In the genomic region with DNA sequence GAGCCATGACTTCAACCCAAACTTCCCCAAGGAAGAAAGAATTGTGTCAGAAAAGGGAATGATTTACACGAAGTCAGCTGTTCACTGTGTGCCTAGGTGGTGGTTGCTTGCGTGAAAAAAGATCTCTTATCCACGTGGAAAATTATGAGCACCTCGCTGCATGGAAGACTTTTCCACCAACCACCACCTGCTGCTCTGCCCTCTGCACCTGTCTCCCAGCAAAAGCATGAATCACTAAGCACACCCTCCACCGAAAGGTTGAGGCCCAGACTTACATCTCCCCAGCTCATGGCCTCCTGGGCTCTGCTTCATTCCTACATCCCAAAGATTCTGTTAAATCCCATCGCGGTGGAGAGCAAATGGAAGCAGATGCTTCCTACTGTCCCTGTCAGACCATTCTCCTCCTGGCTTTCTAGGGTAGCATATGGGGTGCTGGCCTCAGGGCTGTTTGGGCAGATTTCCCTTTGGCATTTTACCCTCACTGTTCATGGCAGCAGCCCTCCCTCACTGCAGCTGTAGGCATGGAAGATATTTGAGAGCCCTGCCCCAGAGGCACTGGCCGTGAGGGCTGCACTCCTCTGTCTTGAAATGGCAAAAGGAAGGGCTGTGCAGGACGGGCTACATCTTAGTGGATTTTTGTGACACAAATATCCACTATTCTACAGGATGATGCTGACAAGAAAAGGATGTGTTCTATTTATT, we compare ENCODE assay signal across 17 cellular contexts. TPM values are rescaled to one million over a fixed set of nuclear protein-coding genes. Genes with fewer than 3 reads are reported as not detected.
DNase-seq lines count a peak whose midpoint lies in the region; ATAC-seq, FAIRE-seq and TF ChIP-seq lines count a peak whose summit lies in the region.
"Had no signal": no experiment of that assay in that cellular context is flagged by ENCODE, and none has a peak within 500 bp of the region (broad histone marks: within the 10 kb centered on the region; RNA-seq: fewer than 3 reads in every experiment).

No MANE protein-coding gene starts in this region.

- no peak overlapping the region for H3K4me3 ChIP-seq in HepG2 (replicated peaks in 1 of 3; ENCODE audit: insufficient read depth in 1 of 3, low read depth in 2 of 3, low read length in 3 of 3)
- no peak overlapping the region for H3K4me3 ChIP-seq in right lobe of liver
- no peak overlapping the region for H3K4me3 ChIP-seq in coronary artery
- H3K4me3 ChIP-seq: BLaER1 treated with 17β-estradiol and CSF1 and Interleukin-3, amounts not matched to agents 10 nM and 100 nM; GM23248 had no signal

- intact Hi-C loops in HepG2 (cut with micrococcal nuclease; ENCODE audit: unreplicated experiment) (no loop called here), right lobe of liver (cut with DNase I) (no loop called here)

- H3K27ac ChIP-seq in HepG2 (ENCODE audit: extremely low read length, insufficient read depth, low read length) (no peak overlapping the region), right lobe of liver (no peak overlapping the region), coronary artery (no peak overlapping the region)
- H3K27ac ChIP-seq: BLaER1 treated with 17β-estradiol and CSF1 and Interleukin-3, amounts not matched to agents 10 nM and 100 nM; GM23248 had no signal

- H3K9me3 ChIP-seq in HepG2 (ENCODE audit: low read length) (no peaks in the 10 kb centered on the region), right lobe of liver (no peaks in the 10 kb centered on the region)
- H3K9me3 ChIP-seq: BLaER1 treated with 17β-estradiol and CSF1 and Interleukin-3, amounts not matched to agents 10 nM and 100 nM had no signal

- H3K79me2 ChIP-seq in HepG2 (ENCODE audit: insufficient read depth, low read length): no peaks in the 10 kb centered on the region

- BruUV-seq in HepG2 (replicated peaks; lab: Mats Ljungman, UMichigan): no TSS peak

- no peaks in the 10 kb centered on the region for H4K20me1 ChIP-seq in HepG2 (ENCODE audit: insufficient read depth, low read length)
- H4K20me1 ChIP-seq: BLaER1 treated with 17β-estradiol and CSF1 and Interleukin-3, amounts not matched to agents 10 nM and 100 nM had no signal

- TF ChIP-seq POLR2A in HepG2 (IDR thresholded peaks at IDR 0.05; ENCODE audit: insufficient read depth in 1 of 2, low read depth in 2 of 2, low read length in 2 of 2) (no peak), right lobe of liver (IDR thresholded peaks at IDR 0.05) (no peak)

- H3K9ac ChIP-seq in HepG2 (ENCODE audit: insufficient read depth, low read depth, low read length): no peak overlapping the region
- H3K9ac ChIP-seq: BLaER1 treated with 17β-estradiol and CSF1 and Interleukin-3, amounts not matched to agents 10 nM and 100 nM; GM23248 had no signal

- DNase-seq in NCI-H2171 treated with DMSO at 0.1 percent for 48 hours (lab: John Stamatoyannopoulos, UW) (peak; percentile 29), NCI-H2171 (lab: John Stamatoyannopoulos, UW) (no peak), HepG2 (ENCODE audit: low spot score) (no peak), right lobe of liver (no peak), coronary artery (ENCODE audit: low spot score) (peak; percentile 55)
- DNase-seq: ACHN; CD4-positive, CD25-positive, alpha-beta regulatory T cell; DND-41; GF-D8; GM23248; IMR-90; KBM-7 had no signal

- H3K36me3 ChIP-seq in HepG2 (replicated peaks in 1 of 2; ENCODE audit: control insufficient read depth in 1 of 2, insufficient read depth in 2 of 2, low read length in 2 of 2) (no peaks in the 10 kb centered on the region), right lobe of liver (no peaks in the 10 kb centered on the region)
- H3K36me3 ChIP-seq: BLaER1 treated with 17β-estradiol and CSF1 and Interleukin-3, amounts not matched to agents 10 nM and 100 nM had no signal

- TF ChIP-seq CTCF in HepG2 (CRISPR knock-in tag; IDR thresholded peaks at IDR 0.05) (no peak), right lobe of liver (IDR thresholded peaks at IDR 0.05) (no peak), coronary artery (IDR thresholded peaks at IDR 0.05) (no peak)

- 36% methylated on average over 9 of the region's 9 CpGs for WGBS in HepG2 (ENCODE audit: low lambda C conversion rate)
- WGBS in right lobe of liver (ENCODE audit: insufficient coverage, low coverage, low lambda C conversion rate, missing lambda C conversion rate): 67% methylated on average over 8 of the region's 9 CpGs

- no peak for FAIRE-seq in HepG2 (lab: Jason Lieb, UNC)
- FAIRE-seq: H54 had no signal

- no peaks in the 10 kb centered on the region for H3K4me1 ChIP-seq in HepG2 (ENCODE audit: insufficient read depth, low read length)
- H3K4me1 ChIP-seq in right lobe of liver: no peaks in the 10 kb centered on the region

- CTCF ChIA-PET in HepG2 (lab: Yijun Ruan, JAX; ENCODE audit: low intra/inter-chr PET ratio, low total read pairs): no interaction called here

- in situ Hi-C loops in HepG2 (cut with HindIII; ENCODE audit: extremely low pct_ligation_motif_present, low pct_unique_long_range_greater_than_20kb): no loop called here

- H3K27me3 ChIP-seq in HepG2 (ENCODE audit: control insufficient read depth in 1 of 2, insufficient read depth in 2 of 2, low read length in 2 of 2) (peaks cover 0 to 2% of the 10 kb centered on the region in 2 experiments; a peak in 1 of 5 replicates), right lobe of liver (no peaks in the 10 kb centered on the region)
- H3K27me3 ChIP-seq: BLaER1 treated with 17β-estradiol and CSF1 and Interleukin-3, amounts not matched to agents 10 nM and 100 nM had no signal

- H3K4me2 ChIP-seq in HepG2 (ENCODE audit: low read depth, low read length): no peak overlapping the region
- H3K4me2 ChIP-seq: BLaER1 treated with 17β-estradiol and CSF1 and Interleukin-3, amounts not matched to agents 10 nM and 100 nM had no signal

- no peak overlapping the region for H2AFZ ChIP-seq in HepG2 (ENCODE audit: low read length)
- H2AFZ ChIP-seq: GM23248 had no signal

- POLR2A ChIA-PET in HepG2 (lab: Yijun Ruan, JAX): no interaction called here

- no peak for TF ChIP-seq RAD21 in HepG2 (CRISPR knock-in tag; IDR thresholded peaks at IDR 0.05)

- ATAC-seq in HepG2 (no peak), right lobe of liver (no peak), GM18520 (IDR thresholded peaks at IDR 0.05; ENCODE audit: unreplicated experiment) (no peak), GM18517 (IDR thresholded peaks at IDR 0.05; ENCODE audit: unreplicated experiment) (no peak)

- TF ChIP-seq EP300 in HepG2 (IDR thresholded peaks at IDR 0.05; ENCODE audit: low read depth in 2 of 2, low read length in 2 of 2) (no peak), HepG2 (CRISPR knock-in tag; IDR thresholded peaks at IDR 0.05; ENCODE audit: borderline replicate concordance) (no peak)

TF ChIP-seq in HepG2, 621 proteins besides CTCF, POLR2A, EP300 and RAD21 (continues in another document):
- TF ChIP-seq, protein P1, sequence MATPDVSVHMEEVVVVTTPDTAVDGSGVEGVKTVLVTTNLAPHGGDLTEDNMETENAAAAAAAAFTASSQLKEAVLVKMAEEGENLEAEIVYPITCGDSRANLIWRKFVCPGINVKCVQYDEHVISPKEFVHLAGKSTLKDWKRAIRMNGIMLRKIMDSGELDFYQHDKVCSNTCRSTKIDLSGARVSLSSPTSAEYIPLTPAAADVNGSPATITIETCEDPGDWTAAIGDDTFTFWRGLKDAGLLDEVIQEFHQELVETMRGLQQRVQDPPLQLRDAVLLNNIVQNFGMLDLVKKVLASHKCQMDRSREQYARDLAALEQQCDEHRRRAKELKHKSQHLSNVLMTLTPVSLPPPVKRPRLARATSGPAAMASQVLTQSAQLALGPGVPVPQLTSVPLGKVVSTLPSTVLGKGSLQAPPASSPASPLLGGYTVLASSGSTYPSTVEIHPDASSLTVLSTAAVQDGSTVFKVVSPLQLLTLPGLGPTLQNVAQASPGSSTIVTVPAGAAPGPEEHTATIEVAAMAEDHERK (CRISPR knock-in tag; IDR thresholded peaks at IDR 0.05; ENCODE audit: low read depth): no peak
- TF ChIP-seq ZNF550 (CRISPR knock-in tag; IDR thresholded peaks at IDR 0.05; ENCODE audit: borderline replicate concordance) (no peak), ZFP36 (IDR thresholded peaks at IDR 0.05; ENCODE audit: borderline replicate concordance, low read depth, low read length, partially characterized antibody) (no peak), SNAPC2 (CRISPR knock-in tag; IDR thresholded peaks at IDR 0.05) (no peak)

RNA-seq across cellular contexts. Expression of gene CST5, which starts 37.6 kb away (rescaled TPM):
- total RNA-seq in HepG2 (2016; rRNA removed; fragmentation: Illumina TruSeq; extraction: Trizol): not detected in 2 replicates
- not detected in 2 replicates for total RNA-seq in HepG2 (2016; cell fraction: cytosol; rRNA removed; fragmentation: Illumina TruSeq; extraction: Trizol; ENCODE audit: low read depth)
- total RNA-seq in HepG2 (2016; cell fraction: insoluble cytoplasmic fraction; rRNA removed; fragmentation: Illumina TruSeq; extraction: Trizol): 0.27 TPM in 1 of 2 replicates, not detected in the other
- not detected in 2 replicates for total RNA-seq in HepG2 (2016; cell fraction: membrane; rRNA removed; fragmentation: Illumina TruSeq; extraction: Trizol)
- not detected in 2 replicates for total RNA-seq in HepG2 (2016; cell fraction: nucleus; rRNA removed; fragmentation: Illumina TruSeq; extraction: Trizol)
- 0.16 TPM in 1 of 2 replicates, not detected in the other for polyA plus RNA-seq in HepG2 (2011; rRNA removed)
- 0.09 TPM in 1 of 2 replicates, not detected in the other for polyA plus RNA-seq in HepG2 (2011; cell fraction: cytosol; rRNA removed)
- 0.35 TPM in 1 of 2 replicates, not detected in the other for polyA plus RNA-seq in HepG2 (2011; cell fraction: nucleus; rRNA removed)
- polyA plus RNA-seq in HepG2 (2012): 0.20 TPM in 1 of 2 replicates, not detected in the other
- not detected in 2 replicates for polyA plus RNA-seq in HepG2 (2016; cell fraction: cytosol; fragmentation: Illumina TruSeq; extraction: Trizol; ENCODE audit: low read depth)
- polyA plus RNA-seq in HepG2 (2016; cell fraction: insoluble cytoplasmic fraction; fragmentation: Illumina TruSeq; extraction: Trizol; ENCODE audit: low read depth): not detected in 2 replicates
- not detected in 2 replicates for polyA plus RNA-seq in HepG2 (2016; cell fraction: membrane; fragmentation: Illumina TruSeq; extraction: Trizol; ENCODE audit: low read depth)
- not detected in 2 replicates for polyA plus RNA-seq in HepG2 (2016; cell fraction: nucleus; fragmentation: Illumina TruSeq; extraction: Trizol; ENCODE audit: insufficient read depth, low read depth)
- not detected in 2 replicates for polyA minus RNA-seq in HepG2 (2011; rRNA and poly(A)+ RNA removed; ENCODE audit: low replicate concordance)
- polyA minus RNA-seq in HepG2 (2011; cell fraction: cytosol; rRNA and poly(A)+ RNA removed): not detected in 2 replicates
- polyA minus RNA-seq in HepG2 (2011; cell fraction: nucleus; rRNA and poly(A)+ RNA removed): not detected in 2 replicates
- total RNA-seq in right lobe of liver: not detected
- total RNA-seq: A172; CD4-positive, CD25-positive, alpha-beta regulatory T cell; GM23248; IMR-90 had no signal
- polyA plus RNA-seq: CD4-positive, CD25-positive, alpha-beta regulatory T cell; GM23248; IMR-90 had no signal

Comparison
In these comparisons a context has a peak if more than half of its experiments do, and no peak if none do; other contexts are left out.
1. DNase-seq: peak in NCI-H2171 treated with DMSO at 0.1 percent for 48 hours (single experiment) and coronary artery (single experiment); none in NCI-H2171 (single experiment), HepG2 (single experiment) and right lobe of liver (0 of 3).